In the genomic region with DNA sequence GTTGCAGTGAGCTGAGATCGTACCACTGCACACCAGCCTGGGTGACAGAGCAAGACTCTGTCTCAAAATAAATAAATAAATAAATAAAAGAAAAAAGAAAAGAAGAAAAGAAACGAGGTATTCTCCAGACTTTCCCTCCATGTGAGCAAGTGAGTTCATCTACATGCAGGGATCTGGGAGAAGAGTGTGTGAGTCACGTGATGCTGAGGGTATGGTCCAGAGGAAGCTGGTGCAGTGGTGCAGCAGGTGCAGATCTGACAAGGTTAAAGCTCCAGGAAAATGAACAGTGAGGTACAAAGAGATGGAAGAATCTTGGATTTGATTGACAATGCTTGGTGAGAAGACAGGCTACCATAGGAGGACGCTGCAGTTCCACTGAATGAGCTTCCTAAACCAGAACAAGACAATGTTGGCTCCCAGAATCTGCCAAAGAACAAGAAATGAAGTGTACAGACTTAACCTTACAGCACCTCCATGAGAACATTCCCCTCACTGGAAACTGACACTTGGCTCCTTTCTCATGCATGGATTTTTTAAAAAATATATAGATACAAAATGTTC, we compare ENCODE assay signal across 20 cellular contexts.
DNase-seq lines count a peak whose midpoint lies in the region; ATAC-seq, FAIRE-seq and TF ChIP-seq lines count a peak whose summit lies in the region.
"Had no signal": no experiment of that assay in that cellular context is flagged by ENCODE, and none has a peak within 500 bp of the region (broad histone marks: within the 10 kb centered on the region; RNA-seq: fewer than 3 reads in every experiment).

No MANE protein-coding gene starts in this region.

- H3K36me3 ChIP-seq in keratinocyte (ENCODE audit: control insufficient read depth in 2 of 2, extremely low read depth in 1 of 2, insufficient read depth in 2 of 2, low read length in 2 of 2) = no peaks in the 10 kb centered on the region
- no peaks in the 10 kb centered on the region for H3K36me3 ChIP-seq in psoas muscle (ENCODE audit: insufficient read depth in 1 of 2, low read depth in 1 of 2)
- no peaks in the 10 kb centered on the region for H3K36me3 ChIP-seq in right atrium auricular region
- H3K36me3 ChIP-seq: BLaER1 treated with 17β-estradiol and CSF1 and Interleukin-3, amounts not matched to agents 10 nM and 100 nM; Peyer's patch had no signal

- ATAC-seq in WTC11 (no peak), psoas muscle (no peak)

- no peaks in the 10 kb centered on the region for H3K9me3 ChIP-seq in keratinocyte (ENCODE audit: control insufficient read depth, low read depth, low read length)
- no peaks in the 10 kb centered on the region for H3K9me3 ChIP-seq in psoas muscle
- no peaks in the 10 kb centered on the region for H3K9me3 ChIP-seq in right atrium auricular region
- H3K9me3 ChIP-seq: BLaER1 treated with 17β-estradiol and CSF1 and Interleukin-3, amounts not matched to agents 10 nM and 100 nM; Peyer's patch had no signal

- TF ChIP-seq CTCF in NB4 (IDR thresholded peaks at IDR 0.05; ENCODE audit: low read depth, low read length) (no peak), WTC11 (IDR thresholded peaks at IDR 0.05) (no peak), keratinocyte (optimal IDR thresholded peaks at IDR 0.05 in 1 of 3, IDR thresholded peaks at IDR 0.05 in 1 of 3, conservative IDR thresholded peaks at IDR 0.05 in 1 of 3; ENCODE audit: extremely low read depth in 1 of 3, insufficient read depth in 2 of 3, low read length in 3 of 3) (peak in 2 of 3 experiments; percentile 26 to 37), psoas muscle (IDR thresholded peaks at IDR 0.05) (no peak), right atrium auricular region (IDR thresholded peaks at IDR 0.05) (no peak)

- intact Hi-C loops in psoas muscle (cut with DNase I) = no loop called here

- no peak overlapping the region for H3K9ac ChIP-seq in keratinocyte (ENCODE audit: control insufficient read depth, extremely low read depth, insufficient read depth, low read length)
- H3K9ac ChIP-seq: BLaER1 treated with 17β-estradiol and CSF1 and Interleukin-3, amounts not matched to agents 10 nM and 100 nM had no signal

- H3K4me2 ChIP-seq in keratinocyte (ENCODE audit: control insufficient read depth, extremely low read depth, insufficient read depth, low read depth, low read length) = no peak overlapping the region
- H3K4me2 ChIP-seq: BLaER1 treated with 17β-estradiol and CSF1 and Interleukin-3, amounts not matched to agents 10 nM and 100 nM had no signal

- no peaks in the 10 kb centered on the region for H3K4me1 ChIP-seq in keratinocyte (ENCODE audit: control insufficient read depth, extremely low read depth, insufficient read depth, low read length)
- H3K4me1 ChIP-seq in psoas muscle = no peaks in the 10 kb centered on the region
- no peaks in the 10 kb centered on the region for H3K4me1 ChIP-seq in right atrium auricular region
- H3K4me1 ChIP-seq: BLaER1 treated with 17β-estradiol and CSF1 and Interleukin-3, amounts not matched to agents 10 nM and 100 nM; Peyer's patch had no signal

- CTCF ChIA-PET in WTC11 (lab: Charles Lee) = no interaction called here

- H3K4me3 ChIP-seq in NB4 (ENCODE audit: low read depth, low read length) (no peak overlapping the region), keratinocyte (ENCODE audit: control insufficient read depth in 2 of 3, extremely low read depth in 1 of 3, insufficient read depth in 2 of 3, low read depth in 1 of 3, low read length in 3 of 3) (no peak overlapping the region), psoas muscle (no peak overlapping the region), right atrium auricular region (no peak overlapping the region)
- H3K4me3 ChIP-seq: BLaER1 treated with 17β-estradiol and CSF1 and Interleukin-3, amounts not matched to agents 10 nM and 100 nM; Peyer's patch had no signal

- H3K9me1 ChIP-seq in keratinocyte (ENCODE audit: control insufficient read depth, extremely low read depth, insufficient read depth, low read length) = no peaks in the 10 kb centered on the region

- H3K36me3 Mint-ChIP-seq in WTC11 = no peaks in the 10 kb centered on the region

- H3K27me3 Mint-ChIP-seq in WTC11 (ENCODE audit: low read depth) = no peaks in the 10 kb centered on the region

- WGBS in psoas muscle, 3 donors = 75 to 81% (median 79%) methylated on average over 4 of the region's 4 CpGs

- no peak overlapping the region for H3K4me3 Mint-ChIP-seq in WTC11

- H3K4me1 Mint-ChIP-seq in WTC11 = no peaks in the 10 kb centered on the region

- DNase-seq in DMS 273 (lab: John Stamatoyannopoulos, UW; ENCODE audit: unreplicated experiment) (peak; percentile 21), DMS 273 treated with DMSO at 0.1 percent for 48 hours (lab: John Stamatoyannopoulos, UW) (no peak), NB4 (ENCODE audit: low read depth) (peak; percentile 14), WTC11 (ENCODE audit: low spot score) (no peak), keratinocyte (ENCODE audit: low read depth, low spot score) (no peak), psoas muscle (no peak), right atrium auricular region (ENCODE audit: low spot score) (no peak)
- no peak for DNase-seq in stimulated activated CD4-positive, alpha-beta T cell treated with anti-CD3 and anti-CD28 coated beads, Interleukin-15, amount 100 ng/mL, for 24 hours
- DNase-seq: KBM-7, NCI-H1048, NCI-H1694, NCI-H2107, NCI-H226, NCI-H524 treated with DMSO at 0.1 percent for 48 hours, Peyer's patch, Right ventricle myocardium superior had no signal

- FAIRE-seq in keratinocyte (lab: Jason Lieb, UNC) = no peak
- FAIRE-seq: H54 had no signal

- peaks cover 16% of the 10 kb centered on the region for H3K9me3 Mint-ChIP-seq in WTC11

- no peaks in the 10 kb centered on the region for H3K79me2 ChIP-seq in keratinocyte (ENCODE audit: control insufficient read depth, insufficient read depth, low read length)

- dilution Hi-C loops in keratinocyte (cut with MboI; ENCODE audit: extremely low pct_ligation_motif_present, low sequenced_read_pairs) = no loop called here

- H3K27me3 ChIP-seq in keratinocyte (ENCODE audit: control insufficient read depth, extremely low read depth, insufficient read depth, low read length) (no peaks in the 10 kb centered on the region), psoas muscle (ENCODE audit: insufficient read depth in 3 of 3, low read length in 2 of 3) (no peaks in the 10 kb centered on the region), right atrium auricular region (no peaks in the 10 kb centered on the region)
- H3K27me3 ChIP-seq: BLaER1 treated with 17β-estradiol and CSF1 and Interleukin-3, amounts not matched to agents 10 nM and 100 nM; Peyer's patch had no signal

- POLR2A ChIA-PET in WTC11 (lab: Charles Lee) = no interaction called here

- H3K27ac Mint-ChIP-seq in WTC11 = no peak overlapping the region

- no peak overlapping the region for H3K27ac ChIP-seq in keratinocyte (ENCODE audit: control insufficient read depth, insufficient read depth, low read length)
- H3K27ac ChIP-seq in psoas muscle = no peak overlapping the region
- H3K27ac ChIP-seq in right atrium auricular region = no peak overlapping the region
- H3K27ac ChIP-seq: 22Rv1; BLaER1 treated with 17β-estradiol and CSF1 and Interleukin-3, amounts not matched to agents 10 nM and 100 nM; HL-60; Peyer's patch had no signal

- no peaks in the 10 kb centered on the region for H4K20me1 ChIP-seq in keratinocyte (ENCODE audit: control insufficient read depth, extremely low read depth, insufficient read depth, low read length)
- H4K20me1 ChIP-seq: BLaER1 treated with 17β-estradiol and CSF1 and Interleukin-3, amounts not matched to agents 10 nM and 100 nM had no signal

- no peak overlapping the region for H2AFZ ChIP-seq in keratinocyte (ENCODE audit: control insufficient read depth, low read length)

- TF ChIP-seq POLR2A in NB4 (IDR thresholded peaks at IDR 0.05; ENCODE audit: extremely low read depth, insufficient read length) = no peak

TF ChIP-seq in WTC11, 78 proteins besides CTCF, POLR2A, EP300 and RAD21:
- TF ChIP-seq, protein P1, sequence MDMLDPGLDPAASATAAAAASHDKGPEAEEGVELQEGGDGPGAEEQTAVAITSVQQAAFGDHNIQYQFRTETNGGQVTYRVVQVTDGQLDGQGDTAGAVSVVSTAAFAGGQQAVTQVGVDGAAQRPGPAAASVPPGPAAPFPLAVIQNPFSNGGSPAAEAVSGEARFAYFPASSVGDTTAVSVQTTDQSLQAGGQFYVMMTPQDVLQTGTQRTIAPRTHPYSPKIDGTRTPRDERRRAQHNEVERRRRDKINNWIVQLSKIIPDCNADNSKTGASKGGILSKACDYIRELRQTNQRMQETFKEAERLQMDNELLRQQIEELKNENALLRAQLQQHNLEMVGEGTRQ (CRISPR knock-in tag; IDR thresholded peaks at IDR 0.05) = peak; percentile 22; the same call in 1 of the 2 replicates
- TF ChIP-seq, protein P2, sequence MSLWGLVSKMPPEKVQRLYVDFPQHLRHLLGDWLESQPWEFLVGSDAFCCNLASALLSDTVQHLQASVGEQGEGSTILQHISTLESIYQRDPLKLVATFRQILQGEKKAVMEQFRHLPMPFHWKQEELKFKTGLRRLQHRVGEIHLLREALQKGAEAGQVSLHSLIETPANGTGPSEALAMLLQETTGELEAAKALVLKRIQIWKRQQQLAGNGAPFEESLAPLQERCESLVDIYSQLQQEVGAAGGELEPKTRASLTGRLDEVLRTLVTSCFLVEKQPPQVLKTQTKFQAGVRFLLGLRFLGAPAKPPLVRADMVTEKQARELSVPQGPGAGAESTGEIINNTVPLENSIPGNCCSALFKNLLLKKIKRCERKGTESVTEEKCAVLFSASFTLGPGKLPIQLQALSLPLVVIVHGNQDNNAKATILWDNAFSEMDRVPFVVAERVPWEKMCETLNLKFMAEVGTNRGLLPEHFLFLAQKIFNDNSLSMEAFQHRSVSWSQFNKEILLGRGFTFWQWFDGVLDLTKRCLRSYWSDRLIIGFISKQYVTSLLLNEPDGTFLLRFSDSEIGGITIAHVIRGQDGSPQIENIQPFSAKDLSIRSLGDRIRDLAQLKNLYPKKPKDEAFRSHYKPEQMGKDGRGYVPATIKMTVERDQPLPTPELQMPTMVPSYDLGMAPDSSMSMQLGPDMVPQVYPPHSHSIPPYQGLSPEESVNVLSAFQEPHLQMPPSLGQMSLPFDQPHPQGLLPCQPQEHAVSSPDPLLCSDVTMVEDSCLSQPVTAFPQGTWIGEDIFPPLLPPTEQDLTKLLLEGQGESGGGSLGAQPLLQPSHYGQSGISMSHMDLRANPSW (CRISPR knock-in tag; conservative IDR thresholded peaks at IDR 0.05; ENCODE audit: low read depth) = no peak
- TF ChIP-seq RELA (CRISPR knock-in tag; IDR thresholded peaks at IDR 0.05; ENCODE audit: borderline replicate concordance) (no peak), E2F4 (CRISPR knock-in tag; IDR thresholded peaks at IDR 0.05; ENCODE audit: borderline replicate concordance, low read depth) (no peak)

Comparison
In these comparisons a context has a peak if more than half of its experiments do, and no peak if none do; other contexts are left out.
1. DNase-seq: peak in DMS 273 (single experiment) and NB4 (single experiment); none in DMS 273 treated with DMSO at 0.1 percent for 48 hours (single experiment), WTC11 (single experiment), keratinocyte (single experiment), psoas muscle (0 of 2), right atrium auricular region (single experiment) and stimulated activated CD4-positive, alpha-beta T cell treated with anti-CD3 and anti-CD28 coated beads, Interleukin-15, amount 100 ng/mL, for 24 hours (single experiment).
2. CTCF ChIP-seq: peak in keratinocyte (2 of 3); none in NB4 (single experiment), WTC11 (single experiment), psoas muscle (single experiment) and right atrium auricular region (0 of 2).